ENCODE assay signal across 8 cellular contexts in genomic region chr9:74952281-74953151, GRCh38. TPM values are rescaled to one million over a fixed set of nuclear protein-coding genes. Genes with fewer than 3 reads are reported as not detected.
DNase-seq lines count a peak whose midpoint lies in the region; ATAC-seq and FAIRE-seq lines count a peak whose summit lies in the region.

A gene with protein sequence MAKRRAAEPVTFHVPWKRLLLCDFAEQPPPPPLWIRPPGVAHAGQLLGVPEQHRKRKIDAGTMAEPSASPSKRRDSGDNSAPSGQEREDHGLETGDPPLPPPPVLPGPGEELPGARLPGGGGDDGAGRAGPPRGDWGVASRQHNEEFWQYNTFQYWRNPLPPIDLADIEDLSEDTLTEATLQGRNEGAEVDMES (minus strand): TSS chr9:74952912. CDS start chr9:74952611, 301 bp downstream.

- peaks cover 4% of the 10 kb centered on the region; the same call in 1 of the 2 replicates for H3K36me3 ChIP-seq in BLaER1

- peaks cover 38% of the 10 kb centered on the region for H3K4me1 ChIP-seq in BLaER1

- ATAC-seq in HG03442 (IDR thresholded peaks at IDR 0.05; ENCODE audit: unreplicated experiment) = peak; percentile 92

- peak within 1 kb of the TSS; percentile 80 for H3K4me2 ChIP-seq in BLaER1

- H3K9ac ChIP-seq in BLaER1 = peak within 1 kb of the TSS; percentile 98

- H3K27ac ChIP-seq in BLaER1 (peak within 1 kb of the TSS; percentile 99), layer of hippocampus (ENCODE audit: low read depth, low read length) (peak within 1 kb of the TSS; percentile 91)

- no peaks in the 10 kb centered on the region for H3K9me3 ChIP-seq in BLaER1

- peak; percentile 80 for FAIRE-seq in GM19239 (lab: Jason Lieb, UNC)

- H3K27me3 ChIP-seq in BLaER1 = no peaks in the 10 kb centered on the region
- H3K27me3 ChIP-seq in layer of hippocampus (ENCODE audit: control insufficient read depth, insufficient read depth, low read length) = no peaks in the 10 kb centered on the region

- H3K4me3 ChIP-seq in BLaER1 = peak within 1 kb of the TSS; percentile 97

- DNase-seq in GM19239 (ENCODE audit: insufficient read length, low spot score) = peak; percentile 58
- peak; percentile 81 for DNase-seq in NCI-H510A (lab: John Stamatoyannopoulos, UW)
- peak; percentile 87 for DNase-seq in activated CD4-positive, alpha-beta T cell treated with anti-CD3 and anti-CD28 coated beads for 1 hour
- peak; percentile 87 for DNase-seq in cerebellum (ENCODE audit: low spot score)
- DNase-seq in stimulated activated CD4-positive, alpha-beta T cell treated with anti-CD3 and anti-CD28 coated beads, Interleukin-1b, Interleukin-23, amount 100 ng/mL, for 4 hours (ENCODE audit: low read depth in 2 of 2) = peak; percentile 89 to 91

- no peaks in the 10 kb centered on the region for H4K20me1 ChIP-seq in BLaER1

RNA-seq across cellular contexts. Expression of the gene that starts here (rescaled TPM):
- total RNA-seq in cerebellum = 9.1 TPM

Comparison
In these comparisons a context has a peak if more than half of its experiments do, and no peak if none do; other contexts are left out.
1. Peak in every context shown above with its lines: DNase-seq, ATAC-seq, H3K4me3 ChIP-seq and H3K27ac ChIP-seq.